31 cellular contexts compared by ENCODE assay signal in genomic region chr10:128522551-128523289, GRCh38.
"Had no signal": no experiment of that assay in that cellular context is flagged by ENCODE, and none has a peak within 500 bp of the region (broad histone marks: within the 10 kb centered on the region; RNA-seq: fewer than 3 reads in every experiment).

No MANE protein-coding gene starts in this region.

- H3K4me1 Mint-ChIP-seq: activated CD4-positive, alpha-beta memory T cell treated with anti-CD3 and anti-CD28 coated beads, Interleukin-2, amount 10 ng/mL, durations not matched to agents 7 days and 5 days; activated CD4-positive, alpha-beta T cell treated with anti-CD3 and anti-CD28 coated beads, Interleukin-2, amount 10 ng/mL, durations not matched to agents 7 days and 5 days; activated naive CD4-positive, alpha-beta T cell treated with anti-CD3 and anti-CD28 coated beads, Interleukin-2, amount 10 ng/mL, durations not matched to agents 7 days and 5 days; central memory CD8-positive, alpha-beta T cell; endodermal cell; immature natural killer cell; naive B cell; stimulated activated memory B cell treated with anti-CD40 and anti-IgM and Interleukin-4, amounts not matched to agents 10 μg/mL and 1 μg/mL and 100 μg/mL, for 72 hours had no signal

- DNase-seq: activated CD4-positive, alpha-beta memory T cell treated with anti-CD3 and anti-CD28 coated beads, Interleukin-2, amount 10 ng/mL, durations not matched to agents 7 days and 5 days; activated CD4-positive, alpha-beta T cell treated with anti-CD3 and anti-CD28 coated beads for 1 hour; activated CD4-positive, alpha-beta T cell treated with anti-CD3 and anti-CD28 coated beads, Interleukin-2, amount 10 ng/mL, durations not matched to agents 7 days and 5 days; activated CD8-positive, alpha-beta memory T cell treated with anti-CD3 and anti-CD28 coated beads, Interleukin-2, amount 50 U/mL, for 48 hours; activated gamma-delta T cell; activated naive CD4-positive, alpha-beta T cell treated with anti-CD3 and anti-CD28 coated beads, Interleukin-2, amount 10 ng/mL, durations not matched to agents 7 days and 5 days; activated T-cell treated with anti-CD3 and anti-CD28 coated beads, Interleukin-2, amount 50 U/mL, for 24 hours; amniotic stem cell; endodermal cell; foreskin fibroblast; head of caudate nucleus; hypothalamus; immature natural killer cell; kidney; left colon; mammary epithelial cell; naive B cell; nucleus accumbens; pancreas; sigmoid colon; small intestine; stimulated activated CD4-positive, alpha-beta T cell treated with anti-CD3 and anti-CD28 coated beads, Interleukin-1b, Interleukin-23, amount 100 ng/mL, for 48 hours; stimulated activated CD4-positive, alpha-beta T cell treated with anti-CD3 and anti-CD28 coated beads, Interleukin-4, amount 100 ng/mL, for 4 hours; stimulated activated CD8-positive, alpha-beta memory T cell treated with anti-CD3 and anti-CD28 coated beads, Interleukin-4, amount 100 ng/mL, for 48 hours; stomach; T1000; thyroid gland had no signal

- H3K9me3 Mint-ChIP-seq: activated CD4-positive, alpha-beta T cell treated with anti-CD3 and anti-CD28 coated beads, Interleukin-2, amount 10 ng/mL, durations not matched to agents 7 days and 5 days; activated naive CD4-positive, alpha-beta T cell treated with anti-CD3 and anti-CD28 coated beads, Interleukin-2, amount 10 ng/mL, durations not matched to agents 7 days and 5 days; activated T-cell treated with anti-CD3 and anti-CD28 coated beads, Interleukin-2, amount 50 U/mL, for 24 hours; dendritic cell treated with granulocyte-macrophage colony-stimulating factor and Interleukin-4, amounts not matched to agents 40 ng/mL and 50 ng/mL, for 4 days; endodermal cell; stimulated activated memory B cell treated with anti-CD40 and anti-IgM and Interleukin-4, amounts not matched to agents 10 μg/mL and 1 μg/mL and 100 μg/mL, for 72 hours had no signal

- H3K4me3 Mint-ChIP-seq: activated CD4-positive, alpha-beta memory T cell treated with anti-CD3 and anti-CD28 coated beads, Interleukin-2, amount 10 ng/mL, durations not matched to agents 7 days and 5 days; activated CD4-positive, alpha-beta T cell treated with anti-CD3 and anti-CD28 coated beads, Interleukin-2, amount 10 ng/mL, durations not matched to agents 7 days and 5 days; activated naive CD4-positive, alpha-beta T cell treated with anti-CD3 and anti-CD28 coated beads, Interleukin-2, amount 10 ng/mL, durations not matched to agents 7 days and 5 days; activated T-cell treated with anti-CD3 and anti-CD28 coated beads, Interleukin-2, amount 50 U/mL, for 24 hours; central memory CD8-positive, alpha-beta T cell; dendritic cell treated with granulocyte-macrophage colony-stimulating factor and Interleukin-4, amounts not matched to agents 40 ng/mL and 50 ng/mL, for 4 days; endodermal cell; immature natural killer cell; naive B cell; stimulated activated memory B cell treated with anti-CD40 and anti-IgM and Interleukin-4, amounts not matched to agents 10 μg/mL and 1 μg/mL and 100 μg/mL, for 72 hours; WTC11 had no signal

- H3K27me3 Mint-ChIP-seq: activated CD4-positive, alpha-beta memory T cell treated with anti-CD3 and anti-CD28 coated beads, Interleukin-2, amount 10 ng/mL, durations not matched to agents 7 days and 5 days; activated CD4-positive, alpha-beta T cell treated with anti-CD3 and anti-CD28 coated beads, Interleukin-2, amount 10 ng/mL, durations not matched to agents 7 days and 5 days; activated naive CD4-positive, alpha-beta T cell treated with anti-CD3 and anti-CD28 coated beads, Interleukin-2, amount 10 ng/mL, durations not matched to agents 7 days and 5 days; central memory CD8-positive, alpha-beta T cell; dendritic cell treated with granulocyte-macrophage colony-stimulating factor and Interleukin-4, amounts not matched to agents 40 ng/mL and 50 ng/mL, for 4 days; stimulated activated memory B cell treated with anti-CD40 and anti-IgM and Interleukin-4, amounts not matched to agents 10 μg/mL and 1 μg/mL and 100 μg/mL, for 72 hours had no signal

- H3K36me3 Mint-ChIP-seq: activated naive CD4-positive, alpha-beta T cell treated with anti-CD3 and anti-CD28 coated beads, Interleukin-2, amount 10 ng/mL, durations not matched to agents 7 days and 5 days; immature natural killer cell; naive B cell; stimulated activated memory B cell treated with anti-CD40 and anti-IgM and Interleukin-4, amounts not matched to agents 10 μg/mL and 1 μg/mL and 100 μg/mL, for 72 hours; WTC11 had no signal

- H3K27ac Mint-ChIP-seq: activated CD4-positive, alpha-beta memory T cell treated with anti-CD3 and anti-CD28 coated beads, Interleukin-2, amount 10 ng/mL, durations not matched to agents 7 days and 5 days; activated CD4-positive, alpha-beta T cell treated with anti-CD3 and anti-CD28 coated beads, Interleukin-2, amount 10 ng/mL, durations not matched to agents 7 days and 5 days; activated naive CD4-positive, alpha-beta T cell treated with anti-CD3 and anti-CD28 coated beads, Interleukin-2, amount 10 ng/mL, durations not matched to agents 7 days and 5 days; activated T-cell treated with anti-CD3 and anti-CD28 coated beads, Interleukin-2, amount 50 U/mL, for 24 hours; dendritic cell treated with granulocyte-macrophage colony-stimulating factor and Interleukin-4, amounts not matched to agents 40 ng/mL and 50 ng/mL, for 4 days; endodermal cell; immature natural killer cell; naive B cell; stimulated activated memory B cell treated with anti-CD40 and anti-IgM and Interleukin-4, amounts not matched to agents 10 μg/mL and 1 μg/mL and 100 μg/mL, for 72 hours; WTC11 had no signal

- FAIRE-seq: kidney, pancreas, small intestine had no signal
